Comparison of ENCODE assay signal across 20 cellular contexts in genomic region chr16:20257234-20257633, GRCh38.
DNase-seq lines count a peak whose midpoint lies in the region; ATAC-seq and TF ChIP-seq lines count a peak whose summit lies in the region.
"Had no signal": no experiment of that assay in that cellular context is flagged by ENCODE, and none has a peak within 500 bp of the region (broad histone marks: within the 10 kb centered on the region; RNA-seq: fewer than 3 reads in every experiment).

No MANE protein-coding gene starts in this region.

- DNase-seq in WTC11 (ENCODE audit: low spot score) (no peak), mesendoderm (peak; percentile 16), trophoblast cell (no peak), NCI-H187 treated with DMSO at 0.1 percent for 48 hours (lab: John Stamatoyannopoulos, UW) (no peak), NCI-H774 (lab: John Stamatoyannopoulos, UW) (no peak)
- no peak for DNase-seq in stimulated activated CD4-positive, alpha-beta T cell treated with anti-CD3 and anti-CD28 coated beads, Interleukin-1b, Interleukin-23, amount 100 ng/mL, for 48 hours
- DNase-seq: AML-193; Caco-2; Calu3; CD4-positive, alpha-beta T cell; CD8-positive, alpha-beta T cell; DMS79 treated with DMSO at 0.1 percent for 48 hours; GF-D8 had no signal

- no peak overlapping the region for H2BK15ac ChIP-seq in mesendoderm (replicated peaks; ENCODE audit: low read depth)

- H3K9me3 Mint-ChIP-seq in WTC11 = peaks cover 12% of the 10 kb centered on the region
- H3K9me3 Mint-ChIP-seq: CD4-positive, alpha-beta T cell had no signal

- H3K79me1 ChIP-seq in mesendoderm (ENCODE audit: low read length) (no peaks in the 10 kb centered on the region), trophoblast cell (ENCODE audit: low read length) (no peaks in the 10 kb centered on the region)

- H2BK120ac ChIP-seq in mesendoderm (ENCODE audit: low read depth, low read length) (no peak overlapping the region), trophoblast cell (ENCODE audit: insufficient read depth, low read length, poor library complexity) (no peak overlapping the region)

- no peak overlapping the region for H2BK5ac ChIP-seq in mesendoderm (ENCODE audit: low read length)
- no peak overlapping the region for H2BK5ac ChIP-seq in trophoblast cell (ENCODE audit: low read depth, low read length, poor library complexity)

- H3K4me3 ChIP-seq in mesendoderm (ENCODE audit: low read length) (no peak overlapping the region), trophoblast cell (ENCODE audit: low read depth, low read length) (peak overlapping the region; percentile 29)
- H3K4me3 ChIP-seq: A549; BLaER1 treated with 17β-estradiol and CSF1 and Interleukin-3, amounts not matched to agents 10 nM and 100 nM had no signal

- H3K27me3 Mint-ChIP-seq in WTC11 (ENCODE audit: low read depth) = no peaks in the 10 kb centered on the region; the same call in 1 of the 2 replicates

- no peak overlapping the region for H3K56ac ChIP-seq in mesendoderm (ENCODE audit: low read length)

- no peak overlapping the region for H4K12ac ChIP-seq in trophoblast cell (ENCODE audit: low read depth, low read length)

- no peak overlapping the region for H3K27ac ChIP-seq in mesendoderm (ENCODE audit: low read depth, low read length)
- no peak overlapping the region for H3K27ac ChIP-seq in trophoblast cell (ENCODE audit: low read depth, low read length)
- H3K27ac ChIP-seq: 22Rv1; A549; BLaER1 treated with 17β-estradiol and CSF1 and Interleukin-3, amounts not matched to agents 10 nM and 100 nM; C4-2B had no signal

- H2BK12ac ChIP-seq in trophoblast cell (ENCODE audit: low read length) = no peak overlapping the region

- peaks cover 9% of the 10 kb centered on the region for H3K36me3 Mint-ChIP-seq in WTC11
- H3K36me3 Mint-ChIP-seq: CD8-positive, alpha-beta T cell had no signal

- TF ChIP-seq RAD21 in Ishikawa (IDR thresholded peaks at IDR 0.05; ENCODE audit: low read depth) = no peak

- TF ChIP-seq EP300 in Ishikawa (IDR thresholded peaks at IDR 0.05; ENCODE audit: borderline replicate concordance) = no peak

- peaks cover 2% of the 10 kb centered on the region for H3K4me1 ChIP-seq in mesendoderm (ENCODE audit: control insufficient read depth, low read depth, low read length)
- no peaks in the 10 kb centered on the region for H3K4me1 ChIP-seq in trophoblast cell (ENCODE audit: control insufficient read depth in 1 of 2, insufficient read depth in 2 of 2, low read length in 2 of 2)
- H3K4me1 ChIP-seq: A549, Caco-2 had no signal

- H3K18ac ChIP-seq in mesendoderm (ENCODE audit: low read length) = no peak overlapping the region
- no peak overlapping the region for H3K18ac ChIP-seq in trophoblast cell (ENCODE audit: low read length)

- CTCF ChIA-PET in WTC11 (lab: Charles Lee) = no interaction called here

- H3K9ac ChIP-seq in mesendoderm (ENCODE audit: low read length) = no peak overlapping the region
- H3K9ac ChIP-seq in trophoblast cell (ENCODE audit: low read length) = no peak overlapping the region
- H3K9ac ChIP-seq: BLaER1 treated with 17β-estradiol and CSF1 and Interleukin-3, amounts not matched to agents 10 nM and 100 nM had no signal

- H4K8ac ChIP-seq in mesendoderm (ENCODE audit: low read depth, low read length) = no peak overlapping the region
- H4K8ac ChIP-seq in trophoblast cell (ENCODE audit: low read depth, low read length) = no peak overlapping the region

- no peak overlapping the region for H3K4me3 Mint-ChIP-seq in WTC11
- H3K4me3 Mint-ChIP-seq: B cell; CD4-positive, alpha-beta T cell; CD8-positive, alpha-beta T cell had no signal

- H3K79me2 ChIP-seq in mesendoderm (ENCODE audit: control insufficient read depth, insufficient read depth, low read length) (no peaks in the 10 kb centered on the region), trophoblast cell (ENCODE audit: control insufficient read depth, insufficient read depth, low read length, poor library complexity) (no peaks in the 10 kb centered on the region)

- no peak overlapping the region for H3K23ac ChIP-seq in mesendoderm (ENCODE audit: low read length)
- H3K23ac ChIP-seq in trophoblast cell (ENCODE audit: low read length) = no peak overlapping the region

- H2AFZ ChIP-seq in trophoblast cell (ENCODE audit: insufficient read depth, low read length, poor library complexity) = no peak overlapping the region

- POLR2A ChIA-PET in WTC11 (lab: Charles Lee) = no interaction called here

- no peak overlapping the region for H3K27ac Mint-ChIP-seq in WTC11
- H3K27ac Mint-ChIP-seq: B cell; CD4-positive, alpha-beta T cell; CD8-positive, alpha-beta T cell had no signal

- no peak for TF ChIP-seq CTCF in WTC11 (IDR thresholded peaks at IDR 0.05)

- H2AK5ac ChIP-seq in mesendoderm (ENCODE audit: low read length) (no peak overlapping the region), trophoblast cell (ENCODE audit: low read length) (no peak overlapping the region)

- H3K4ac ChIP-seq in mesendoderm (ENCODE audit: low read depth, low read length) (no peak overlapping the region), trophoblast cell (ENCODE audit: low read depth, low read length) (no peak overlapping the region)

- peak; percentile 34; the same call in 1 of the 2 replicates for ATAC-seq in WTC11
- no peak for ATAC-seq in GM21515 (IDR thresholded peaks at IDR 0.05; ENCODE audit: unreplicated experiment)
- ATAC-seq: A549; CD8-positive, alpha-beta T cell had no signal

- no peak overlapping the region for H3K14ac ChIP-seq in trophoblast cell (ENCODE audit: low read length)

- no peaks in the 10 kb centered on the region for H3K27me3 ChIP-seq in mesendoderm (ENCODE audit: insufficient read depth, low read length, poor library complexity)
- no peaks in the 10 kb centered on the region for H3K27me3 ChIP-seq in trophoblast cell (ENCODE audit: insufficient read depth, low read length)
- H3K27me3 ChIP-seq: BLaER1 treated with 17β-estradiol and CSF1 and Interleukin-3, amounts not matched to agents 10 nM and 100 nM had no signal

- WGBS in mesendoderm (ENCODE audit: extremely low coverage, insufficient coverage, low lambda C conversion rate) = no CpG with 5 or more reads among the region's 3 CpGs
- WGBS in trophoblast cell (ENCODE audit: extremely low coverage, insufficient coverage, insufficient read length) = no CpG with 5 or more reads among the region's 3 CpGs

- peaks cover 4% of the 10 kb centered on the region for H3K9me3 ChIP-seq in trophoblast cell (ENCODE audit: insufficient read depth, low read depth, low read length)
- H3K9me3 ChIP-seq: A549, Caco-2 had no signal

- H3K4me2 ChIP-seq in mesendoderm (ENCODE audit: low read length) (no peak overlapping the region), trophoblast cell (ENCODE audit: low read length) (no peak overlapping the region)
- H3K4me2 ChIP-seq: A549; BLaER1 treated with 17β-estradiol and CSF1 and Interleukin-3, amounts not matched to agents 10 nM and 100 nM had no signal

- H3K4me1 Mint-ChIP-seq in WTC11 = peaks cover 29% of the 10 kb centered on the region
- H3K4me1 Mint-ChIP-seq: B cell had no signal

- no peaks in the 10 kb centered on the region for H3K36me3 ChIP-seq in mesendoderm (ENCODE audit: control insufficient read depth, insufficient read depth, low read length)
- H3K36me3 ChIP-seq in trophoblast cell (ENCODE audit: control insufficient read depth in 1 of 2, insufficient read depth in 2 of 2, low read length in 2 of 2) = no peaks in the 10 kb centered on the region
- H3K36me3 ChIP-seq: BLaER1 treated with 17β-estradiol and CSF1 and Interleukin-3, amounts not matched to agents 10 nM and 100 nM had no signal

- no peak overlapping the region for H4K5ac ChIP-seq in mesendoderm (ENCODE audit: low read length)

- H4K91ac ChIP-seq in trophoblast cell (ENCODE audit: low read depth, low read length) = no peak overlapping the region

TF ChIP-seq in Ishikawa, 13 proteins besides CTCF, POLR2A, EP300 and RAD21:
- no peak for TF ChIP-seq FOXM1 (IDR thresholded peaks at IDR 0.05; ENCODE audit: borderline replicate concordance, low read depth)
- TF ChIP-seq USF1 (IDR thresholded peaks at IDR 0.05) = 0 out of 2 replicates have a peak, but pooled peaks have one; percentile 22
- TF ChIP-seq MAX (IDR thresholded peaks at IDR 0.05) = no peak

TF ChIP-seq in WTC11, 78 proteins besides CTCF, POLR2A, EP300 and RAD21 (continues in another document):
- TF ChIP-seq ZNF232 (CRISPR knock-in tag; IDR thresholded peaks at IDR 0.05) = no peak
- no peak for TF ChIP-seq ATF2 (CRISPR knock-in tag; IDR thresholded peaks at IDR 0.05; ENCODE audit: borderline replicate concordance, low read depth)
- TF ChIP-seq CREB1 (CRISPR knock-in tag; IDR thresholded peaks at IDR 0.05) = no peak
- no peak for TF ChIP-seq SMAD4 (CRISPR knock-in tag; IDR thresholded peaks at IDR 0.05)
- no peak for TF ChIP-seq ZNF138 (CRISPR knock-in tag; conservative IDR thresholded peaks at IDR 0.05)
- TF ChIP-seq FOXK1 (CRISPR knock-in tag; IDR thresholded peaks at IDR 0.05) = no peak
- peak; percentile 51; the same call in 1 of the 2 replicates for TF ChIP-seq USF2 (CRISPR knock-in tag; IDR thresholded peaks at IDR 0.05)
